Comparison of ENCODE assay signal across 1 cellular context in the genomic region with DNA sequence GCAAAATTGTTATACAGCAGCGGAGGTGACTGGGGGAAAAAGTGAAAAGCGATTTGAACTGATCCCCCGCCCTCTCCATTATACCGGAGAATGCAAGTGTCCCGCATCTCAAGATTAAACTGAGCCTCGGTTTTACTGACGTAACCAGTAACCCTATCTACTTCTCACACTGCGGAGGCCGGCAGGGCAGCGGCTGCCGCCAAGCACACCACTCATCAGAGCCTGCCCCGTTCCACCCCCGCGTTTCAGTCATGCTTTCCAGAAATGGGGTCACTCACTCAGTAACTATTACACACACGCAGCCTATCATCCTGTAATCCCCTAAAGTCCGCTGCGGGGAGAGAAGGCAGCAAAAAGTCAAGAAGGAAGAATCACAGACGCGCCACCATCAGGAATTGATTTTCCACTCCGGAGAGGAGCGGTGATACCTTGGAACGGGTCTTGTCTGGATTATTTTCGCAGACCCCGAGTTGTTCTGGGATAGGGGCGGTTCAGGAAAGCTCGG.
TF ChIP-seq lines count a peak whose summit lies in the region.

No MANE protein-coding gene starts in this region.

TF ChIP-seq in HEK293, 187 proteins besides CTCF, POLR2A, EP300 and RAD21 (continued from another document):
- TF ChIP-seq, protein P1, sequence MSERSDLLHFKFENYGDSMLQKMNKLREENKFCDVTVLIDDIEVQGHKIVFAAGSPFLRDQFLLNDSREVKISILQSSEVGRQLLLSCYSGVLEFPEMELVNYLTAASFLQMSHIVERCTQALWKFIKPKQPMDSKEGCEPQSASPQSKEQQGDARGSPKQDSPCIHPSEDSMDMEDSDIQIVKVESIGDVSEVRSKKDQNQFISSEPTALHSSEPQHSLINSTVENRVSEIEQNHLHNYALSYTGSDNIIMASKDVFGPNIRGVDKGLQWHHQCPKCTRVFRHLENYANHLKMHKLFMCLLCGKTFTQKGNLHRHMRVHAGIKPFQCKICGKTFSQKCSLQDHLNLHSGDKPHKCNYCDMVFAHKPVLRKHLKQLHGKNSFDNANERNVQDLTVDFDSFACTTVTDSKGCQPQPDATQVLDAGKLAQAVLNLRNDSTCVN (tag by site-specific recombination; optimal IDR thresholded peaks at IDR 0.05): peak; percentile 26
- TF ChIP-seq ZNF350 (tag by site-specific recombination; IDR thresholded peaks at IDR 0.05) (no peak), ZBTB17 (tag by site-specific recombination; IDR thresholded peaks at IDR 0.05) (peak; percentile 75), ZNF248 (tag by site-specific recombination; IDR thresholded peaks at IDR 0.05) (no peak), ZBTB20 (tag by site-specific recombination; IDR thresholded peaks at IDR 0.05) (peak; percentile 67), ZFP41 (tag by site-specific recombination; IDR thresholded peaks at IDR 0.05; ENCODE audit: borderline replicate concordance) (no peak), SP2 (tag by site-specific recombination; IDR thresholded peaks at IDR 0.05) (peak; percentile 46), ZNF24 (tag by site-specific recombination; IDR thresholded peaks at IDR 0.05) (0 out of 2 replicates have a peak, but pooled peaks have one; percentile 41), ZNF335 (tag by site-specific recombination; conservative IDR thresholded peaks at IDR 0.05) (peak; percentile 71), ZNF302 (tag by site-specific recombination; IDR thresholded peaks at IDR 0.05; ENCODE audit: low read depth) (no peak), ZNF521 (tag by site-specific recombination; IDR thresholded peaks at IDR 0.05) (no peak), ZNF510 (tag by site-specific recombination; IDR thresholded peaks at IDR 0.05; ENCODE audit: insufficient replicate concordance) (no peak), ZEB2 (tag by site-specific recombination; IDR thresholded peaks at IDR 0.05) (peak; percentile 68; the same call in 1 of the 2 replicates), ZNF366 (tag by site-specific recombination; conservative IDR thresholded peaks at IDR 0.05) (0 out of 2 replicates have a peak, but pooled peaks have one; percentile 35), ZSCAN30 (tag by site-specific recombination; IDR thresholded peaks at IDR 0.05) (no peak), ZNF416 (tag by site-specific recombination; IDR thresholded peaks at IDR 0.05) (no peak), ZNF404 (tag by site-specific recombination; IDR thresholded peaks at IDR 0.05) (no peak), ZFHX2 (tag by site-specific recombination; conservative IDR thresholded peaks at IDR 0.05) (peak; percentile 86), ZBTB1 (tag by site-specific recombination; IDR thresholded peaks at IDR 0.05) (no peak), ZNF202 (tag by site-specific recombination; IDR thresholded peaks at IDR 0.05; ENCODE audit: borderline replicate concordance) (no peak), ZNF211 (tag by site-specific recombination; IDR thresholded peaks at IDR 0.05; ENCODE audit: low read depth) (no peak), ZBTB8A (tag by site-specific recombination; IDR thresholded peaks at IDR 0.05) (0 out of 2 replicates have a peak, but pooled peaks have one; percentile 39), FEZF1 (tag by site-specific recombination; IDR thresholded peaks at IDR 0.05) (0 out of 2 replicates have a peak, but pooled peaks have one; percentile 15), PRDM1 (tag by site-specific recombination; IDR thresholded peaks at IDR 0.05) (peak; percentile 85), SP7 (tag by site-specific recombination; IDR thresholded peaks at IDR 0.05) (peak; percentile 67; the same call in 1 of the 2 replicates), GLIS1 (tag by site-specific recombination; IDR thresholded peaks at IDR 0.05) (no peak; the same call in 1 of the 2 replicates), ZNF600 (tag by site-specific recombination; IDR thresholded peaks at IDR 0.05) (peak; percentile 82), KLF7 (tag by site-specific recombination; IDR thresholded peaks at IDR 0.05; ENCODE audit: borderline replicate concordance) (no peak), ZSCAN16 (tag by site-specific recombination; IDR thresholded peaks at IDR 0.05) (peak; percentile 78), ZNF629 (tag by site-specific recombination; IDR thresholded peaks at IDR 0.05) (peak; percentile 65), ZNF2 (tag by site-specific recombination; IDR thresholded peaks at IDR 0.05) (no peak), ZBTB21 (tag by site-specific recombination; IDR thresholded peaks at IDR 0.05) (peak; percentile 32; the same call in 1 of the 2 replicates)
- TF ChIP-seq, protein P2, sequence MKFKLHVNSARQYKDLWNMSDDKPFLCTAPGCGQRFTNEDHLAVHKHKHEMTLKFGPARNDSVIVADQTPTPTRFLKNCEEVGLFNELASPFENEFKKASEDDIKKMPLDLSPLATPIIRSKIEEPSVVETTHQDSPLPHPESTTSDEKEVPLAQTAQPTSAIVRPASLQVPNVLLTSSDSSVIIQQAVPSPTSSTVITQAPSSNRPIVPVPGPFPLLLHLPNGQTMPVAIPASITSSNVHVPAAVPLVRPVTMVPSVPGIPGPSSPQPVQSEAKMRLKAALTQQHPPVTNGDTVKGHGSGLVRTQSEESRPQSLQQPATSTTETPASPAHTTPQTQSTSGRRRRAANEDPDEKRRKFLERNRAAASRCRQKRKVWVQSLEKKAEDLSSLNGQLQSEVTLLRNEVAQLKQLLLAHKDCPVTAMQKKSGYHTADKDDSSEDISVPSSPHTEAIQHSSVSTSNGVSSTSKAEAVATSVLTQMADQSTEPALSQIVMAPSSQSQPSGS (tag by site-specific recombination; IDR thresholded peaks at IDR 0.05; ENCODE audit: low read depth): peak; percentile 91
- TF ChIP-seq, protein P3, sequence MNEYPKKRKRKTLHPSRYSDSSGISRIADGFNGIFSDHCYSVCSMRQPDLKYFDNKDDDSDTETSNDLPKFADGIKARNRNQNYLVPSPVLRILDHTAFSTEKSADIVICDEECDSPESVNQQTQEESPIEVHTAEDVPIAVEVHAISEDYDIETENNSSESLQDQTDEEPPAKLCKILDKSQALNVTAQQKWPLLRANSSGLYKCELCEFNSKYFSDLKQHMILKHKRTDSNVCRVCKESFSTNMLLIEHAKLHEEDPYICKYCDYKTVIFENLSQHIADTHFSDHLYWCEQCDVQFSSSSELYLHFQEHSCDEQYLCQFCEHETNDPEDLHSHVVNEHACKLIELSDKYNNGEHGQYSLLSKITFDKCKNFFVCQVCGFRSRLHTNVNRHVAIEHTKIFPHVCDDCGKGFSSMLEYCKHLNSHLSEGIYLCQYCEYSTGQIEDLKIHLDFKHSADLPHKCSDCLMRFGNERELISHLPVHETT (tag by site-specific recombination; IDR thresholded peaks at IDR 0.05): 0 out of 2 replicates have a peak, but pooled peaks have one; percentile 30
- TF ChIP-seq, protein P4, sequence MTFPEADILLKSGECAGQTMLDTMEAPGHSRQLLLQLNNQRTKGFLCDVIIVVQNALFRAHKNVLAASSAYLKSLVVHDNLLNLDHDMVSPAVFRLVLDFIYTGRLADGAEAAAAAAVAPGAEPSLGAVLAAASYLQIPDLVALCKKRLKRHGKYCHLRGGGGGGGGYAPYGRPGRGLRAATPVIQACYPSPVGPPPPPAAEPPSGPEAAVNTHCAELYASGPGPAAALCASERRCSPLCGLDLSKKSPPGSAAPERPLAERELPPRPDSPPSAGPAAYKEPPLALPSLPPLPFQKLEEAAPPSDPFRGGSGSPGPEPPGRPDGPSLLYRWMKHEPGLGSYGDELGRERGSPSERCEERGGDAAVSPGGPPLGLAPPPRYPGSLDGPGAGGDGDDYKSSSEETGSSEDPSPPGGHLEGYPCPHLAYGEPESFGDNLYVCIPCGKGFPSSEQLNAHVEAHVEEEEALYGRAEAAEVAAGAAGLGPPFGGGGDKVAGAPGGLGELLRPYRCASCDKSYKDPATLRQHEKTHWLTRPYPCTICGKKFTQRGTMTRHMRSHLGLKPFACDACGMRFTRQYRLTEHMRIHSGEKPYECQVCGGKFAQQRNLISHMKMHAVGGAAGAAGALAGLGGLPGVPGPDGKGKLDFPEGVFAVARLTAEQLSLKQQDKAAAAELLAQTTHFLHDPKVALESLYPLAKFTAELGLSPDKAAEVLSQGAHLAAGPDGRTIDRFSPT (tag by site-specific recombination; IDR thresholded peaks at IDR 0.05): peak; percentile 74; the same call in 1 of the 2 replicates
- TF ChIP-seq, protein P5, sequence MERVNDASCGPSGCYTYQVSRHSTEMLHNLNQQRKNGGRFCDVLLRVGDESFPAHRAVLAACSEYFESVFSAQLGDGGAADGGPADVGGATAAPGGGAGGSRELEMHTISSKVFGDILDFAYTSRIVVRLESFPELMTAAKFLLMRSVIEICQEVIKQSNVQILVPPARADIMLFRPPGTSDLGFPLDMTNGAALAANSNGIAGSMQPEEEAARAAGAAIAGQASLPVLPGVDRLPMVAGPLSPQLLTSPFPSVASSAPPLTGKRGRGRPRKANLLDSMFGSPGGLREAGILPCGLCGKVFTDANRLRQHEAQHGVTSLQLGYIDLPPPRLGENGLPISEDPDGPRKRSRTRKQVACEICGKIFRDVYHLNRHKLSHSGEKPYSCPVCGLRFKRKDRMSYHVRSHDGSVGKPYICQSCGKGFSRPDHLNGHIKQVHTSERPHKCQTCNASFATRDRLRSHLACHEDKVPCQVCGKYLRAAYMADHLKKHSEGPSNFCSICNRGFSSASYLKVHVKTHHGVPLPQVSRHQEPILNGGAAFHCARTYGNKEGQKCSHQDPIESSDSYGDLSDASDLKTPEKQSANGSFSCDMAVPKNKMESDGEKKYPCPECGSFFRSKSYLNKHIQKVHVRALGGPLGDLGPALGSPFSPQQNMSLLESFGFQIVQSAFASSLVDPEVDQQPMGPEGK (tag by site-specific recombination; IDR thresholded peaks at IDR 0.05): peak; percentile 39; the same call in 1 of the 2 replicates
- TF ChIP-seq, protein P6, sequence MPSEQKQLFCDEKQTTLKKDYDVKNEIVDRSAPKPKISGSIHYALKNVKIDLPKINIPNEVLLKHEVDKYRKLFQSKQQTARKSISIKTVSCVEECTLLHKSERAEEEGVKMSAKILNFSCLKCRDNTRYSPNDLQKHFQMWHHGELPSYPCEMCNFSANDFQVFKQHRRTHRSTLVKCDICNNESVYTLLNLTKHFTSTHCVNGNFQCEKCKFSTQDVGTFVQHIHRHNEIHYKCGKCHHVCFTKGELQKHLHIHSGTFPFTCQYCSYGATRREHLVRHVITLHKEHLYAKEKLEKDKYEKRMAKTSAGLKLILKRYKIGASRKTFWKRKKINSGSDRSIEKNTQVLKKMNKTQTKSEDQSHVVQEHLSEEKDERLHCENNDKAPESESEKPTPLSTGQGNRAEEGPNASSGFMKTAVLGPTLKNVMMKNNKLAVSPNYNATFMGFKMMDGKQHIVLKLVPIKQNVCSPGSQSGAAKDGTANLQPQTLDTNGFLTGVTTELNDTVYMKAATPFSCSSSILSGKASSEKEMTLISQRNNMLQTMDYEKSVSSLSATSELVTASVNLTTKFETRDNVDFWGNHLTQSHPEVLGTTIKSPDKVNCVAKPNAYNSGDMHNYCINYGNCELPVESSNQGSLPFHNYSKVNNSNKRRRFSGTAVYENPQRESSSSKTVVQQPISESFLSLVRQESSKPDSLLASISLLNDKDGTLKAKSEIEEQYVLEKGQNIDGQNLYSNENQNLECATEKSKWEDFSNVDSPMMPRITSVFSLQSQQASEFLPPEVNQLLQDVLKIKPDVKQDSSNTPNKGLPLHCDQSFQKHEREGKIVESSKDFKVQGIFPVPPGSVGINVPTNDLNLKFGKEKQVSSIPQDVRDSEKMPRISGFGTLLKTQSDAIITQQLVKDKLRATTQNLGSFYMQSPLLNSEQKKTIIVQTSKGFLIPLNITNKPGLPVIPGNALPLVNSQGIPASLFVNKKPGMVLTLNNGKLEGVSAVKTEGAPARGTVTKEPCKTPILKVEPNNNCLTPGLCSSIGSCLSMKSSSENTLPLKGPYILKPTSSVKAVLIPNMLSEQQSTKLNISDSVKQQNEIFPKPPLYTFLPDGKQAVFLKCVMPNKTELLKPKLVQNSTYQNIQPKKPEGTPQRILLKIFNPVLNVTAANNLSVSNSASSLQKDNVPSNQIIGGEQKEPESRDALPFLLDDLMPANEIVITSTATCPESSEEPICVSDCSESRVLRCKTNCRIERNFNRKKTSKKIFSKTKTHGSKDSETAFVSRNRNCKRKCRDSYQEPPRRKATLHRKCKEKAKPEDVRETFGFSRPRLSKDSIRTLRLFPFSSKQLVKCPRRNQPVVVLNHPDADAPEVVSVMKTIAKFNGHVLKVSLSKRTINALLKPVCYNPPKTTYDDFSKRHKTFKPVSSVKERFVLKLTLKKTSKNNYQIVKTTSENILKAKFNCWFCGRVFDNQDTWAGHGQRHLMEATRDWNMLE (tag by site-specific recombination; conservative IDR thresholded peaks at IDR 0.05; ENCODE audit: low read depth): no peak
- TF ChIP-seq, protein P7, sequence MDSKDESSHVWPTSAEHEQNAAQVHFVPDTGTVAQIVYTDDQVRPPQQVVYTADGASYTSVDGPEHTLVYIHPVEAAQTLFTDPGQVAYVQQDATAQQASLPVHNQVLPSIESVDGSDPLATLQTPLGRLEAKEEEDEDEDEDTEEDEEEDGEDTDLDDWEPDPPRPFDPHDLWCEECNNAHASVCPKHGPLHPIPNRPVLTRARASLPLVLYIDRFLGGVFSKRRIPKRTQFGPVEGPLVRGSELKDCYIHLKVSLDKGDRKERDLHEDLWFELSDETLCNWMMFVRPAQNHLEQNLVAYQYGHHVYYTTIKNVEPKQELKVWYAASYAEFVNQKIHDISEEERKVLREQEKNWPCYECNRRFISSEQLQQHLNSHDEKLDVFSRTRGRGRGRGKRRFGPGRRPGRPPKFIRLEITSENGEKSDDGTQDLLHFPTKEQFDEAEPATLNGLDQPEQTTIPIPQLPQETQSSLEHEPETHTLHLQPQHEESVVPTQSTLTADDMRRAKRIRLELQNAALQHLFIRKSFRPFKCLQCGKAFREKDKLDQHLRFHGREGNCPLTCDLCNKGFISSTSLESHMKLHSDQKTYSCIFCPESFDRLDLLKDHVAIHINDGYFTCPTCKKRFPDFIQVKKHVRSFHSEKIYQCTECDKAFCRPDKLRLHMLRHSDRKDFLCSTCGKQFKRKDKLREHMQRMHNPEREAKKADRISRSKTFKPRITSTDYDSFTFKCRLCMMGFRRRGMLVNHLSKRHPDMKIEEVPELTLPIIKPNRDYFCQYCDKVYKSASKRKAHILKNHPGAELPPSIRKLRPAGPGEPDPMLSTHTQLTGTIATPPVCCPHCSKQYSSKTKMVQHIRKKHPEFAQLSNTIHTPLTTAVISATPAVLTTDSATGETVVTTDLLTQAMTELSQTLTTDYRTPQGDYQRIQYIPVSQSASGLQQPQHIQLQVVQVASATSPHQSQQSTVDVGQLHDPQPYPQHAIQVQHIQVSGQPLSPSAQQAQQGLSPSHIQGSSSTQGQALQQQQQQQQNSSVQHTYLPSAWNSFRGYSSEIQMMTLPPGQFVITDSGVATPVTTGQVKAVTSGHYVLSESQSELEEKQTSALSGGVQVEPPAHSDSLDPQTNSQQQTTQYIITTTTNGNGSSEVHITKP (tag by site-specific recombination; IDR thresholded peaks at IDR 0.05): peak; percentile 80
